In genomic region chr22:27197618-27198017, GRCh38 we compare ENCODE assay signal across 1 cellular context.
TF ChIP-seq lines count a peak whose summit lies in the region.

No MANE protein-coding gene starts in this region.

TF ChIP-seq in SK-N-SH treated with all-trans-retinoic acid at 6 μM for 48 hours, 23 proteins besides CTCF, POLR2A, EP300 and RAD21 (continued from another document):
- TF ChIP-seq PATZ1 (CRISPR knock-in tag; IDR thresholded peaks at IDR 0.05; ENCODE audit: borderline replicate concordance) (no peak), ZFP30 (CRISPR knock-in tag; IDR thresholded peaks at IDR 0.05) (no peak), ARNTL (CRISPR knock-in tag; IDR thresholded peaks at IDR 0.05; ENCODE audit: borderline replicate concordance, low read depth) (no peak), ZNF8 (CRISPR knock-in tag; IDR thresholded peaks at IDR 0.05) (no peak)
TF ChIP-seq in SK-N-SH treated with all-trans-retinoic acid at 6 μM for 48 hours: peak in this region for 0.
